Comparison of ENCODE assay signal across 8 cellular contexts in genomic region chr9:83473488-83473971, GRCh38.
DNase-seq lines count a peak whose midpoint lies in the region; ATAC-seq and FAIRE-seq lines count a peak whose summit lies in the region.

No MANE protein-coding gene starts in this region.

- peak; percentile 98 for ATAC-seq in GM18870 (IDR thresholded peaks at IDR 0.05; ENCODE audit: unreplicated experiment)
- peak; percentile 95 for ATAC-seq in HG02610 (IDR thresholded peaks at IDR 0.05; ENCODE audit: unreplicated experiment)
- ATAC-seq in memory B cell (ENCODE audit: low read depth) = peak; percentile 73
- ATAC-seq in left lobe of liver = no peak

- no peak for FAIRE-seq in frontal cortex (lab: Jason Lieb, UNC)

- H3K36me3 Mint-ChIP-seq in memory B cell = peaks cover 5% of the 10 kb centered on the region

- peak overlapping the region; percentile 53 for H3K27ac Mint-ChIP-seq in memory B cell

- peaks cover 4% of the 10 kb centered on the region for H3K27me3 Mint-ChIP-seq in memory B cell

- peak; percentile 60 for DNase-seq in OCI-M1 (lab: John Stamatoyannopoulos, UW)
- DNase-seq in memory B cell (ENCODE audit: low spot score in 2 of 2) = no peak
- no peak for DNase-seq in ACHN
- no peak for DNase-seq in left lobe of liver (ENCODE audit: low spot score)
- DNase-seq in activated gamma-delta T cell treated with Interleukin-2 at 50 U/mL for 16 hours = no peak
- no peak for DNase-seq in frontal cortex (ENCODE audit: low spot score in 2 of 2)

- H3K4me1 Mint-ChIP-seq in memory B cell = peaks cover 8% of the 10 kb centered on the region

- H3K4me3 Mint-ChIP-seq in memory B cell = peak overlapping the region; percentile 70

- peaks cover 5% of the 10 kb centered on the region for H3K9me3 Mint-ChIP-seq in memory B cell

- in situ Hi-C loops in ACHN (cut with HindIII; ENCODE audit: low pct_ligation_motif_present, low pct_unique_long_range_greater_than_20kb, low sequenced_read_pairs) = no loop called here
